In the genomic region with DNA sequence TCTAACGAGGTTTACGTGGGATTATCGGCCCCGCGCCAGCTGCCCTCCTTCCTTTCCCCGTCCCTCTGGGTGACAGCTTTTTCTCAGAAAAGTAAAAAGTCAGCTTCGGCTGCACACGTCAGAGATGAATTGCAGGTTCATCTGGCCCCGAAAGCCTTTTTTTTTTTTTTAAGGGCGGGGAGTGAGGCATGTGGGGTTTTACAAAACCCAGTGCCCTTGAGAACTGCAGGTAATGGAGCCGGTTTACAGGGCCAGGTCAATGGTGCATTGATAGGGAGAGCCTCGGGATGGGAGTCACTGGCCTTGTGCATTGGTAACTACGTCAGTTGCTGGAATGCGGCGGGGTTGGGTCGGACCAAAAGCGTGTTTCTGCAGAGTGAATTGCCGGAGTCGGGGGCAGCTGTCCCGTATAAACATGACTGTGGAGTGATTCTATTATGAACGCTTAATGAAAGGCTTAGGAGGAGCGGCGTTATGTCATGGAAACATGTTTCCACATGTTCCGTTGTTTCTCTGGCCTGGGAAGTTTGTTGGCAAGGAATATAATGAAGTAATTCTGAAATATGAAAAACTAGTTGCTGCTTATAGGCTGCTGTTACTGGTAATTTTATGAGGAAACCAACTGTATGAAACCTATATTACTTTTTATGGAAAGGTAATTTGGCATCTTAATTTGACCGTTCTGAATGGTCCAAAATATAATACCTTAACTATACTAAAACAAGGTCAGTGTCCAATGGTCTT, we compare ENCODE assay signal across 1 cellular context.
A peak's percentile ranks its signal among the peaks of the same experiment; 100 is the strongest.
TF ChIP-seq lines count a peak whose summit lies in the region.

No MANE protein-coding gene starts in this region.

TF ChIP-seq in H1, 55 proteins besides CTCF, POLR2A, EP300 and RAD21:
- TF ChIP-seq EGR1 (IDR thresholded peaks at IDR 0.05; ENCODE audit: borderline replicate concordance, low read depth, low read length) (no peak), TAF7 (optimal IDR thresholded peaks at IDR 0.05; ENCODE audit: borderline replicate concordance, low read depth, low read length) (peak; percentile 37), KDM1A (IDR thresholded peaks at IDR 0.05; ENCODE audit: borderline replicate concordance, low read length) (no peak), TEAD4 (IDR thresholded peaks at IDR 0.05; ENCODE audit: low read depth, low read length) (peak; percentile 90), KDM4A (IDR thresholded peaks at IDR 0.05; ENCODE audit: low read depth, low read length, severe bottlenecking) (peak; percentile 6), CREB1 (IDR thresholded peaks at IDR 0.05) (peak; percentile 52; the same call in 1 of the 2 replicates)
TF ChIP-seq in H1: peak in this region for 4.
